In genomic region chr12:11707535-11707934, GRCh38 we compare ENCODE assay signal across 14 cellular contexts. TPM values are rescaled to one million over a fixed set of nuclear protein-coding genes. Genes with fewer than 3 reads are reported as not detected.
DNase-seq lines count a peak whose midpoint lies in the region; ATAC-seq, FAIRE-seq and TF ChIP-seq lines count a peak whose summit lies in the region.
"Had no signal": no experiment of that assay in that cellular context is flagged by ENCODE, and none has a peak within 500 bp of the region (broad histone marks: within the 10 kb centered on the region; RNA-seq: fewer than 3 reads in every experiment).

No MANE protein-coding gene starts in this region.

- no peak overlapping the region for H3K4me3 Mint-ChIP-seq in progenitor cell of endocrine pancreas (ENCODE audit: low read depth)
- H3K4me3 Mint-ChIP-seq: activated CD8-positive, alpha-beta T cell treated with anti-CD3 and anti-CD28 coated beads for 36 hours; brain had no signal

- intact Hi-C loops in heart right ventricle (cut with DNase I) = loop anchor here in 4 of 10 donors (5.0 to 10.0 kb wide), 3 partner anchors 40 to 55 kb away; no protein-coding TSS in a partner anchor

- H3K27me3 ChIP-seq in heart right ventricle = no peaks in the 10 kb centered on the region

- peak overlapping the region; percentile 91 for H3K27ac Mint-ChIP-seq in progenitor cell of endocrine pancreas
- H3K27ac Mint-ChIP-seq: activated CD8-positive, alpha-beta T cell treated with anti-CD3 and anti-CD28 coated beads for 36 hours had no signal

- no peaks in the 10 kb centered on the region for H3K27me3 Mint-ChIP-seq in progenitor cell of endocrine pancreas
- H3K27me3 Mint-ChIP-seq: activated CD8-positive, alpha-beta T cell treated with anti-CD3 and anti-CD28 coated beads for 36 hours; brain had no signal

- WGBS in heart right ventricle, 2 donors = 32% methylated on average over 7 of the region's 7 CpGs

- H3K9me3 ChIP-seq in heart right ventricle = no peaks in the 10 kb centered on the region

- peak; percentile 65 for DNase-seq in DMS79 (lab: John Stamatoyannopoulos, UW)
- peak; percentile 41 to 54 for DNase-seq in heart right ventricle
- DNase-seq in progenitor cell of endocrine pancreas (ENCODE audit: low spot score, unreplicated experiment) = no peak
- DNase-seq in NCI-H748 treated with DMSO at 0.1 percent for 48 hours (lab: John Stamatoyannopoulos, UW) = no peak
- DNase-seq in COR-L47 (lab: John Stamatoyannopoulos, UW) = no peak
- DNase-seq in frontal cortex (ENCODE audit: low spot score in 2 of 2) = no peak
- DNase-seq: activated CD8-positive, alpha-beta T cell treated with anti-CD3 and anti-CD28 coated beads for 36 hours; activated effector memory CD4-positive, alpha-beta T cell treated with Interleukin-2 at 50 U/mL for 16 hours; NCI-H1417; NCI-H774 had no signal

- peaks cover 1% of the 10 kb centered on the region for H3K36me3 Mint-ChIP-seq in progenitor cell of endocrine pancreas (ENCODE audit: insufficient read depth)
- H3K36me3 Mint-ChIP-seq: brain had no signal

- peaks cover 5 to 88% (median 62%) of the 10 kb centered on the region in 9 donors for H3K4me1 ChIP-seq in heart right ventricle

- no peak overlapping the region for H3K4me3 ChIP-seq in heart right ventricle

- no peaks in the 10 kb centered on the region for H3K9me3 Mint-ChIP-seq in progenitor cell of endocrine pancreas (ENCODE audit: low read depth)
- H3K9me3 Mint-ChIP-seq: brain had no signal

- H3K36me3 ChIP-seq in heart right ventricle = no peaks in the 10 kb centered on the region

- no peak for TF ChIP-seq CTCF in heart right ventricle (IDR thresholded peaks at IDR 0.05)
- no peak for TF ChIP-seq CTCF in progenitor cell of endocrine pancreas (IDR thresholded peaks at IDR 0.05; ENCODE audit: unreplicated experiment)

- H3K4me1 Mint-ChIP-seq in progenitor cell of endocrine pancreas (ENCODE audit: low read depth) = peaks cover 69% of the 10 kb centered on the region

- H3K27ac ChIP-seq in heart right ventricle = peak overlapping the region in 5 of 10 donors; percentile 29 to 54 (median 45)

- FAIRE-seq in frontal cortex (lab: Jason Lieb, UNC) = no peak
- FAIRE-seq: endothelial cell of umbilical vein had no signal

- ATAC-seq in SK-N-SH treated with all-trans-retinoic acid at 6 μM for 48 hours (peak; percentile 42; the same call in 1 of the 3 replicates), heart right ventricle (peak; percentile 45 to 80 (median 76)), GM19351 (IDR thresholded peaks at IDR 0.05; ENCODE audit: unreplicated experiment) (no peak)
- ATAC-seq: activated CD8-positive, alpha-beta T cell treated with anti-CD3 and anti-CD28 coated beads for 36 hours had no signal

TF ChIP-seq in SK-N-SH treated with all-trans-retinoic acid at 6 μM for 48 hours, 23 proteins besides CTCF, POLR2A, EP300 and RAD21 (continues in another document):
- TF ChIP-seq PPARA (CRISPR knock-in tag; IDR thresholded peaks at IDR 0.05; ENCODE audit: borderline replicate concordance) (no peak), POU6F1 (CRISPR knock-in tag; IDR thresholded peaks at IDR 0.05; ENCODE audit: borderline replicate concordance, low read depth) (no peak), TSHZ2 (CRISPR knock-in tag; IDR thresholded peaks at IDR 0.05) (peak; percentile 73; the same call in 1 of the 2 replicates), ISL1 (CRISPR knock-in tag; IDR thresholded peaks at IDR 0.05) (0 out of 2 replicates have a peak, but pooled peaks have one; percentile 10), PATZ1 (CRISPR knock-in tag; IDR thresholded peaks at IDR 0.05; ENCODE audit: borderline replicate concordance) (no peak), CSRNP3 (CRISPR knock-in tag; IDR thresholded peaks at IDR 0.05) (no peak), ESRRG (CRISPR knock-in tag; IDR thresholded peaks at IDR 0.05) (no peak), ZC3H10 (CRISPR knock-in tag; IDR thresholded peaks at IDR 0.05) (no peak), ARNTL (CRISPR knock-in tag; IDR thresholded peaks at IDR 0.05; ENCODE audit: borderline replicate concordance, low read depth) (no peak), CREB5 (CRISPR knock-in tag; IDR thresholded peaks at IDR 0.05; ENCODE audit: low read depth) (no peak), ZFP3 (CRISPR knock-in tag; IDR thresholded peaks at IDR 0.05) (no peak), SNAI2 (CRISPR knock-in tag; IDR thresholded peaks at IDR 0.05) (no peak), ZFP30 (CRISPR knock-in tag; IDR thresholded peaks at IDR 0.05) (no peak), ZNF8 (CRISPR knock-in tag; IDR thresholded peaks at IDR 0.05) (no peak), BACH2 (CRISPR knock-in tag; IDR thresholded peaks at IDR 0.05; ENCODE audit: borderline replicate concordance) (no peak)

RNA-seq across cellular contexts. Expression of gene ETV6, which starts 58.1 kb away (rescaled TPM):
- total RNA-seq in heart right ventricle (10 to 100 TPM in 9 of 10 donors, 1 to 10 TPM in 1; 8.5 to 33.5 (median 15.9) TPM), progenitor cell of endocrine pancreas (49.7 and 55.2 TPM in 2 replicates), frontal cortex (2.9 TPM)
- polyA plus RNA-seq in heart right ventricle = 1 to 10 TPM; 2.7 to 4.8 TPM

Comparison
In these comparisons a context has a peak if more than half of its experiments do, and no peak if none do; other contexts are left out.
1. DNase-seq: peak in DMS79 (single experiment) and heart right ventricle (2 of 2); none in progenitor cell of endocrine pancreas (single experiment), NCI-H748 treated with DMSO at 0.1 percent for 48 hours (single experiment), COR-L47 (single experiment) and frontal cortex (0 of 2).